Comparison of ENCODE assay signal across 19 cellular contexts in genomic region chr12:54634795-54635194, GRCh38. TPM values are rescaled to one million over a fixed set of nuclear protein-coding genes. Genes with fewer than 3 reads are reported as not detected.
DNase-seq lines count a peak whose midpoint lies in the region; ATAC-seq and TF ChIP-seq lines count a peak whose summit lies in the region.
"Had no signal": no experiment of that assay in that cellular context is flagged by ENCODE, and none has a peak within 500 bp of the region (broad histone marks: within the 10 kb centered on the region; RNA-seq: fewer than 3 reads in every experiment).

LACRT (minus strand) TSS chr12:54634895; CDS start chr12:54634841, 54 bp downstream.

- peak within 1 kb of the TSS; percentile 20 to 28 for H3K27ac Mint-ChIP-seq in stimulated activated naive CD8-positive, alpha-beta T cell treated with anti-CD3 and anti-CD28 coated beads, Interleukin-15, amount 100 ng/mL, for 72 hours
- no peak within 1 kb of the TSS for H3K27ac Mint-ChIP-seq in endothelial cell (ENCODE audit: unreplicated experiment)
- no peak within 1 kb of the TSS for H3K27ac Mint-ChIP-seq in neural progenitor cell
- no peak within 1 kb of the TSS for H3K27ac Mint-ChIP-seq in GM23338
- no peak within 1 kb of the TSS for H3K27ac Mint-ChIP-seq in activated T-cell treated with anti-CD3 and anti-CD28 coated beads, Interleukin-2, amount 50 U/mL, for 24 hours
- H3K27ac Mint-ChIP-seq: CD4-positive, CD25-positive, alpha-beta regulatory T cell; CD8-positive, alpha-beta T cell had no signal

- H3K36me3 Mint-ChIP-seq in endothelial cell (ENCODE audit: low read depth, unreplicated experiment) (no peaks in the 10 kb centered on the region), neural progenitor cell (no peaks in the 10 kb centered on the region), GM23338 (ENCODE audit: low read depth) (no peaks in the 10 kb centered on the region)
- no peaks in the 10 kb centered on the region for H3K36me3 Mint-ChIP-seq in activated T-cell treated with anti-CD3 and anti-CD28 coated beads, Interleukin-2, amount 50 U/mL, for 24 hours (ENCODE audit: low read depth)
- H3K36me3 Mint-ChIP-seq: CD4-positive, CD25-positive, alpha-beta regulatory T cell; CD8-positive, alpha-beta T cell had no signal

- WGBS in thymus, result 97% methylated on average over 2 of the region's 2 CpGs

- no peak for ATAC-seq in stimulated activated naive CD8-positive, alpha-beta T cell treated with anti-CD3 and anti-CD28 coated beads, Interleukin-15, amount 100 ng/mL, for 72 hours
- ATAC-seq in stimulated activated naive CD8-positive, alpha-beta T cell treated with anti-CD3 and anti-CD28 coated beads, Interleukin-15, Interleukin-2, amounts not matched to agents 100 U/mL and 50 U/mL, for 24 hours, result no peak
- ATAC-seq in omental fat pad (ENCODE audit: low FRiP score), result no peak
- ATAC-seq in GM23338, result no peak
- ATAC-seq: CD8-positive, alpha-beta T cell had no signal

- H3K4me3 Mint-ChIP-seq in stimulated activated naive CD8-positive, alpha-beta T cell treated with anti-CD3 and anti-CD28 coated beads, Interleukin-15, amount 100 ng/mL, for 72 hours, result no peak within 1 kb of the TSS
- H3K4me3 Mint-ChIP-seq in endothelial cell (ENCODE audit: unreplicated experiment) (peak within 1 kb of the TSS; percentile 12), neural progenitor cell (peak within 1 kb of the TSS; percentile 13), GM23338 (no peak within 1 kb of the TSS)
- no peak within 1 kb of the TSS for H3K4me3 Mint-ChIP-seq in activated T-cell treated with anti-CD3 and anti-CD28 coated beads, Interleukin-2, amount 50 U/mL, for 24 hours
- H3K4me3 Mint-ChIP-seq: CD4-positive, CD25-positive, alpha-beta regulatory T cell; CD8-positive, alpha-beta T cell had no signal

- H3F3A ChIP-seq in neural progenitor cell (ENCODE audit: low read depth) (no peaks in the 10 kb centered on the region), GM23338 (replicated peaks; ENCODE audit: low read depth) (no peaks in the 10 kb centered on the region)

- peaks cover 27% of the 10 kb centered on the region for H3K27me3 Mint-ChIP-seq in stimulated activated naive CD8-positive, alpha-beta T cell treated with anti-CD3 and anti-CD28 coated beads, Interleukin-15, amount 100 ng/mL, for 72 hours
- peaks cover 8% of the 10 kb centered on the region for H3K27me3 Mint-ChIP-seq in endothelial cell (ENCODE audit: unreplicated experiment)
- H3K27me3 Mint-ChIP-seq in neural progenitor cell (ENCODE audit: insufficient read depth, low read depth), result no peaks in the 10 kb centered on the region
- peaks cover 6% of the 10 kb centered on the region for H3K27me3 Mint-ChIP-seq in GM23338 (ENCODE audit: insufficient read depth, low read depth, poor library complexity)
- peaks cover 25% of the 10 kb centered on the region for H3K27me3 Mint-ChIP-seq in activated T-cell treated with anti-CD3 and anti-CD28 coated beads, Interleukin-2, amount 50 U/mL, for 24 hours

- H3K36me3 ChIP-seq in neural progenitor cell (no peaks in the 10 kb centered on the region), thymus (ENCODE audit: control insufficient read depth, insufficient read depth) (no peaks in the 10 kb centered on the region), GM23338 (ENCODE audit: insufficient read depth) (no peaks in the 10 kb centered on the region)
- H3K36me3 ChIP-seq: BLaER1 had no signal

- no peak for DNase-seq in stimulated activated naive CD8-positive, alpha-beta T cell treated with anti-CD3 and anti-CD28 coated beads, Interleukin-15, amount 100 ng/mL, for 72 hours
- DNase-seq in stimulated activated naive CD8-positive, alpha-beta T cell treated with anti-CD3 and anti-CD28 coated beads, Interleukin-15, Interleukin-2, amounts not matched to agents 100 U/mL and 50 U/mL, for 24 hours, result no peak
- no peak for DNase-seq in endothelial cell (ENCODE audit: low spot score)
- DNase-seq in neural progenitor cell (ENCODE audit: low spot score), result no peak
- DNase-seq in omental fat pad (ENCODE audit: low spot score), result no peak
- no peak for DNase-seq in GM23338 (ENCODE audit: low spot score)
- DNase-seq in activated T-cell treated with anti-CD3 and anti-CD28 coated beads, Interleukin-2, amount 50 U/mL, for 24 hours, result no peak
- DNase-seq: Caco-2; CD4-positive, CD25-positive, alpha-beta regulatory T cell; DMS153; DND-41; GOT3; HCEC 1CT had no signal

- H4K20me1 ChIP-seq in neural progenitor cell (ENCODE audit: low read depth), result no peaks in the 10 kb centered on the region
- no peaks in the 10 kb centered on the region for H4K20me1 ChIP-seq in GM23338 (replicated peaks; ENCODE audit: insufficient read depth)
- H4K20me1 ChIP-seq: BLaER1 had no signal

- no peak for TF ChIP-seq CTCF in endothelial cell (IDR thresholded peaks at IDR 0.05; ENCODE audit: unreplicated experiment)
- no peak for TF ChIP-seq CTCF in neural progenitor cell (IDR thresholded peaks at IDR 0.05)
- no peak for TF ChIP-seq CTCF in omental fat pad (IDR thresholded peaks at IDR 0.05)
- TF ChIP-seq CTCF in GM23338 (conservative IDR thresholded peaks at IDR 0.05; ENCODE audit: low read depth in 2 of 2), result no peak

- H3K27ac ChIP-seq in neural progenitor cell, result no peak within 1 kb of the TSS
- no peak within 1 kb of the TSS for H3K27ac ChIP-seq in thymus (ENCODE audit: low read depth)
- H3K27ac ChIP-seq in GM23338 (ENCODE audit: low read depth), result no peak within 1 kb of the TSS
- H3K27ac ChIP-seq: BLaER1, C4-2B had no signal

- H3K4me3 ChIP-seq in neural progenitor cell, result no peak within 1 kb of the TSS
- H3K4me3 ChIP-seq in thymus (ENCODE audit: low read length), result no peak within 1 kb of the TSS
- no peak within 1 kb of the TSS for H3K4me3 ChIP-seq in GM23338
- H3K4me3 ChIP-seq: BLaER1 had no signal

- no peaks in the 10 kb centered on the region for H3K9me3 Mint-ChIP-seq in stimulated activated naive CD8-positive, alpha-beta T cell treated with anti-CD3 and anti-CD28 coated beads, Interleukin-15, amount 100 ng/mL, for 72 hours
- H3K9me3 Mint-ChIP-seq in endothelial cell (ENCODE audit: unreplicated experiment), result no peaks in the 10 kb centered on the region
- H3K9me3 Mint-ChIP-seq in neural progenitor cell, result peaks cover 3% of the 10 kb centered on the region
- H3K9me3 Mint-ChIP-seq in GM23338, result peaks cover 5% of the 10 kb centered on the region; the same call in 2 of the 3 replicates
- H3K9me3 Mint-ChIP-seq in activated T-cell treated with anti-CD3 and anti-CD28 coated beads, Interleukin-2, amount 50 U/mL, for 24 hours, result peaks cover 4% of the 10 kb centered on the region
- H3K9me3 Mint-ChIP-seq: CD8-positive, alpha-beta T cell had no signal

- H3K4me1 Mint-ChIP-seq in stimulated activated naive CD8-positive, alpha-beta T cell treated with anti-CD3 and anti-CD28 coated beads, Interleukin-15, amount 100 ng/mL, for 72 hours, result peaks cover 8% of the 10 kb centered on the region
- no peaks in the 10 kb centered on the region for H3K4me1 Mint-ChIP-seq in endothelial cell (ENCODE audit: unreplicated experiment)
- no peaks in the 10 kb centered on the region for H3K4me1 Mint-ChIP-seq in neural progenitor cell
- H3K4me1 Mint-ChIP-seq in GM23338, result peaks cover 2% of the 10 kb centered on the region; the same call in 1 of the 3 replicates
- H3K4me1 Mint-ChIP-seq in activated T-cell treated with anti-CD3 and anti-CD28 coated beads, Interleukin-2, amount 50 U/mL, for 24 hours (ENCODE audit: low read depth), result peaks cover 2% of the 10 kb centered on the region

- H3K9me3 ChIP-seq in neural progenitor cell (ENCODE audit: low read depth) (no peaks in the 10 kb centered on the region), thymus (ENCODE audit: control insufficient read depth) (peaks cover 1% of the 10 kb centered on the region)
- H3K9me3 ChIP-seq: BLaER1, Caco-2 had no signal

- 0 out of 2 replicates have a peak, but pooled peaks cover 3% of the 10 kb centered on the region for H3K9me2 ChIP-seq in GM23338 (ENCODE audit: insufficient read depth)

- H3K27me3 ChIP-seq in neural progenitor cell (no peaks in the 10 kb centered on the region), thymus (ENCODE audit: control insufficient read depth, insufficient read depth) (no peaks in the 10 kb centered on the region), GM23338 (ENCODE audit: insufficient read depth) (no peaks in the 10 kb centered on the region)
- H3K27me3 ChIP-seq: BLaER1 had no signal

- H3K4me2 ChIP-seq in neural progenitor cell, result no peak within 1 kb of the TSS
- no peak within 1 kb of the TSS for H3K4me2 ChIP-seq in GM23338
- H3K4me2 ChIP-seq: BLaER1 had no signal

- H2AFZ ChIP-seq in neural progenitor cell (replicated peaks) (no peak within 1 kb of the TSS), GM23338 (no peak within 1 kb of the TSS)

- H3K9ac ChIP-seq in neural progenitor cell, result no peak within 1 kb of the TSS
- H3K9ac ChIP-seq: BLaER1 had no signal

- H3K4me1 ChIP-seq in neural progenitor cell, result no peaks in the 10 kb centered on the region
- H3K4me1 ChIP-seq in thymus (ENCODE audit: control insufficient read depth, insufficient read depth, low read length), result no peaks in the 10 kb centered on the region
- H3K4me1 ChIP-seq in GM23338 (ENCODE audit: insufficient read depth), result no peaks in the 10 kb centered on the region
- H3K4me1 ChIP-seq: Caco-2 had no signal

- H3K79me2 ChIP-seq in neural progenitor cell (ENCODE audit: low read depth) (no peaks in the 10 kb centered on the region), GM23338 (replicated peaks; ENCODE audit: insufficient read depth) (no peaks in the 10 kb centered on the region)

TF ChIP-seq in GM23338, 12 proteins besides CTCF, POLR2A, EP300 and RAD21 (continues in another document):
- TF ChIP-seq NANOG (IDR thresholded peaks at IDR 0.05; ENCODE audit: borderline replicate concordance), result no peak
- TF ChIP-seq EZH2 (IDR thresholded peaks at IDR 0.05; ENCODE audit: low read depth, unreplicated experiment), result no peak
- no peak for TF ChIP-seq CREB1 (CRISPR knock-in tag; IDR thresholded peaks at IDR 0.05; ENCODE audit: low read depth)
- TF ChIP-seq ETS1 (IDR thresholded peaks at IDR 0.05), result no peak
- no peak for TF ChIP-seq EZH2phosphoT487 (IDR thresholded peaks at IDR 0.05; ENCODE audit: unreplicated experiment)

RNA-seq across cellular contexts. Expression of gene LACRT, which starts in this region (rescaled TPM):
- not detected for total RNA-seq in endothelial cell (ENCODE audit: unreplicated experiment)
- not detected in 2 replicates for total RNA-seq in neural progenitor cell (ENCODE audit: low replicate concordance)
- polyA plus RNA-seq in thymus, result 11.5 TPM
- not detected for total RNA-seq in omental fat pad
- not detected in 2 replicates for total RNA-seq in GM23338 (2014; rRNA removed; shearing (Covaris generic))
- not detected in 2 replicates for polyA plus RNA-seq in GM23338 (2016; fragmentation: Nextera tagmentation; extraction: Ambion mirVana)
- total RNA-seq: A172; A673; Caco-2; CD4-positive, CD25-positive, alpha-beta regulatory T cell; CD8-positive, alpha-beta T cell had no signal
- polyA plus RNA-seq: CD4-positive, CD25-positive, alpha-beta regulatory T cell had no signal

Comparison
In these comparisons a context has a peak if more than half of its experiments do, and no peak if none do; other contexts are left out.
1. RNA of gene LACRT (polyA plus RNA-seq): 11.5 TPM in thymus (single experiment); not detected in GM23338; every median in the first group is over 10 times any median in the second.
2. H3K27ac Mint-ChIP-seq: peak in stimulated activated naive CD8-positive, alpha-beta T cell treated with anti-CD3 and anti-CD28 coated beads, Interleukin-15, amount 100 ng/mL, for 72 hours (2 of 2); none in endothelial cell (single experiment), neural progenitor cell (single experiment), GM23338 (single experiment) and activated T-cell treated with anti-CD3 and anti-CD28 coated beads, Interleukin-2, amount 50 U/mL, for 24 hours (single experiment).
3. H3K4me3 Mint-ChIP-seq: peak in endothelial cell (single experiment) and neural progenitor cell (single experiment); none in stimulated activated naive CD8-positive, alpha-beta T cell treated with anti-CD3 and anti-CD28 coated beads, Interleukin-15, amount 100 ng/mL, for 72 hours (0 of 2), GM23338 (single experiment) and activated T-cell treated with anti-CD3 and anti-CD28 coated beads, Interleukin-2, amount 50 U/mL, for 24 hours (single experiment).